ENCODE assay signal across 28 cellular contexts in the genomic region with DNA sequence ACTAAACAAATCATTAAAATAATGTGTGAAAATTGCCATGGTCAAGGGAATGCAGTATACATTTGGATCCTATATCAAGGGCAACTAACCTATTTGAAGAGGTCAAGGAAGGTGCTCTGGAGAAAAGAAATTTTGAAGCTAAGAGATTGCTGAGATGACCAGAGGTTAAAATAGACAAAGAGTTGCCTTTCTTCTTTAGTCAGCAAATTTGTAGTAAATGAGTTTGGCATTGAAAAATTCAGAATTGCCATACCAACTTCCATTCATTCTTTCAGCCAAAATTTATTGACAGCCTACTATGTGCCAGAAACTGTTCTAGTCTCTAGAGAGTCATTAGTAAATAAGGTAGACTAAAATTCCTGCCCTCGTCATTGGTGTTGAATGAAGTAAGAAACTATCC.
"Had no signal": no experiment of that assay in that cellular context is flagged by ENCODE, and none has a peak within 500 bp of the region (broad histone marks: within the 10 kb centered on the region; RNA-seq: fewer than 3 reads in every experiment).

No MANE protein-coding gene starts in this region.

- H3K9ac ChIP-seq: neural progenitor cell, parathyroid adenoma had no signal

- H3K4me1 ChIP-seq: neural progenitor cell, parathyroid adenoma, psoas muscle, suprapubic skin, testis, tibial artery, transverse colon, upper lobe of right lung, uterus had no signal

- H3K27ac ChIP-seq: neural progenitor cell, ovary, parathyroid adenoma, psoas muscle, skin epidermis, spleen, suprapubic skin, testis, tibial artery, transverse colon, upper lobe of right lung, uterus had no signal

- H3K27me3 ChIP-seq: neural progenitor cell, ovary, spleen, suprapubic skin, testis, tibial artery, transverse colon, upper lobe of right lung, uterus had no signal

- ATAC-seq: natural killer cell; psoas muscle; right cardiac atrium; sciatic nerve; stimulated activated memory B cell treated with anti-CD40 and anti-IgM and Interleukin-4, amounts not matched to agents 10 μg/mL and 1 μg/mL and 100 μg/mL, for 72 hours; stimulated activated naive CD8-positive, alpha-beta T cell treated with anti-CD3 and anti-CD28 coated beads, Interleukin-15, amount 100 ng/mL, for 72 hours; stimulated activated naive CD8-positive, alpha-beta T cell treated with anti-CD3 and anti-CD28 coated beads, Interleukin-15, Interleukin-2, amounts not matched to agents 100 U/mL and 50 U/mL, for 24 hours; upper lobe of right lung had no signal

- H3K4me2 ChIP-seq: neural progenitor cell, smooth muscle cell had no signal

- H3K4me3 ChIP-seq: neural progenitor cell, ovary, psoas muscle, skin epidermis, smooth muscle cell, spleen, suprapubic skin, testis, tibial artery, transverse colon, upper lobe of right lung, uterus had no signal

- H3K9me3 ChIP-seq: ovary, suprapubic skin, testis, tibial artery, transverse colon, upper lobe of right lung, uterus had no signal

- H3K36me3 ChIP-seq: neural progenitor cell, ovary, spleen, suprapubic skin, tibial artery, transverse colon, upper lobe of right lung, uterus had no signal

- DNase-seq: natural killer cell; occipital lobe; ovary; posterior cingulate gyrus; psoas muscle; right cardiac atrium; spleen; stimulated activated CD4-positive, alpha-beta T cell treated with anti-CD3 and anti-CD28 coated beads, Interleukin-12 subunit alpha, Interleukin-12 subunit beta, amount 100 ng/mL, for 4 hours; stimulated activated CD4-positive, alpha-beta T cell treated with anti-CD3 and anti-CD28 coated beads, Interleukin-1b, Interleukin-23, amount 100 ng/mL, for 48 hours; stimulated activated CD4-positive, alpha-beta T cell treated with anti-CD3 and anti-CD28 coated beads, Interleukin-4, amount 100 ng/mL, for 1 hour; stimulated activated CD4-positive, alpha-beta T cell treated with anti-CD3 and anti-CD28 coated beads, Interleukin-4, amount 100 ng/mL, for 4 hours; stimulated activated CD8-positive, alpha-beta memory T cell treated with anti-CD3 and anti-CD28 coated beads, Interleukin-4, amount 100 ng/mL, for 48 hours; stimulated activated naive CD4-positive, alpha-beta T cell; stimulated activated naive CD8-positive, alpha-beta T cell treated with anti-CD3 and anti-CD28 coated beads, Interleukin-15, amount 100 ng/mL, for 72 hours; stimulated activated naive CD8-positive, alpha-beta T cell treated with anti-CD3 and anti-CD28 coated beads, Interleukin-15, Interleukin-2, amounts not matched to agents 100 U/mL and 50 U/mL, for 24 hours; substantia nigra; testis; tibial artery; transverse colon; upper lobe of right lung; uterus had no signal

- H3K79me2 ChIP-seq: parathyroid adenoma had no signal

- H2AFZ ChIP-seq: neural progenitor cell, parathyroid adenoma had no signal
